15 cellular contexts compared by ENCODE assay signal in genomic region chr12:94534278-94534677, GRCh38.
DNase-seq lines count a peak whose midpoint lies in the region; ATAC-seq and TF ChIP-seq lines count a peak whose summit lies in the region.
"Had no signal": no experiment of that assay in that cellular context is flagged by ENCODE, and none has a peak within 500 bp of the region (broad histone marks: within the 10 kb centered on the region; RNA-seq: fewer than 3 reads in every experiment).

No MANE protein-coding gene starts in this region.

- H3K9ac ChIP-seq in endodermal cell (ENCODE audit: extremely low read depth, low read length, poor library complexity, severe bottlenecking) = no peak overlapping the region

- H3K27ac ChIP-seq in endodermal cell (ENCODE audit: low read depth, low read length) (peak overlapping the region; percentile 76), right lobe of liver (peak overlapping the region in 1 of 3 donors; percentile 49)
- H3K27ac ChIP-seq: C4-2B had no signal

- TF ChIP-seq POLR2A in right lobe of liver (IDR thresholded peaks at IDR 0.05) (no peak), erythroblast (IDR thresholded peaks at IDR 0.05; ENCODE audit: low read length) (no peak)

- DNase-seq in activated naive CD8-positive, alpha-beta T cell treated with anti-CD3 and anti-CD28 coated beads, Interleukin-2, amount 10 ng/mL, durations not matched to agents 7 days and 5 days = no peak
- DNase-seq in activated naive CD8-positive, alpha-beta T cell treated with anti-CD3 and anti-CD28 coated beads for 36 hours = no peak
- no peak for DNase-seq in endodermal cell
- no peak for DNase-seq in right lobe of liver
- DNase-seq in renal cortical epithelial cell (ENCODE audit: low read depth) = peak; percentile 50
- no peak for DNase-seq in erythroblast (lab: John Stamatoyannopoulos, UW)
- DNase-seq: ACHN, GDM1, GOT3, NCI-H1105, NCI-H1694, Right ventricle myocardium superior had no signal

- no peaks in the 10 kb centered on the region for H3K4me1 ChIP-seq in endodermal cell (ENCODE audit: control insufficient read depth, insufficient read depth, low read length)
- H3K4me1 ChIP-seq in right lobe of liver = peaks cover 0 to 26% (median 12%) of the 10 kb centered on the region in 4 donors

- intact Hi-C loops in right lobe of liver (cut with DNase I) = loop anchor here (5.0 kb wide), 2 partner anchors 387 to 392 kb away; partner anchors contain the start of gene PLXNC1 (in 1 of the 2)

- H3K9me3 ChIP-seq in endodermal cell (ENCODE audit: control insufficient read depth, low read length) (no peaks in the 10 kb centered on the region), right lobe of liver (no peaks in the 10 kb centered on the region)

- H3K36me3 Mint-ChIP-seq in activated naive CD8-positive, alpha-beta T cell treated with anti-CD3 and anti-CD28 coated beads, Interleukin-2, amount 10 ng/mL, durations not matched to agents 7 days and 5 days = no peaks in the 10 kb centered on the region
- no peaks in the 10 kb centered on the region for H3K36me3 Mint-ChIP-seq in activated naive CD8-positive, alpha-beta T cell treated with anti-CD3 and anti-CD28 coated beads for 36 hours
- H3K36me3 Mint-ChIP-seq in endodermal cell (ENCODE audit: low read depth) = no peaks in the 10 kb centered on the region

- no peak for TF ChIP-seq CTCF in endodermal cell (conservative IDR thresholded peaks at IDR 0.05)
- no peak for TF ChIP-seq CTCF in right lobe of liver (IDR thresholded peaks at IDR 0.05)

- 93 to 96% methylated on average over 3 to 6 of the region's 6 CpGs for WGBS in endodermal cell (ENCODE audit: insufficient coverage in 1 of 2, insufficient read length in 1 of 2), 2 experiments
- WGBS in right lobe of liver (ENCODE audit: insufficient coverage, low coverage, low lambda C conversion rate, missing lambda C conversion rate) = 52% methylated on average over 6 of the region's 6 CpGs

- H3K4me3 ChIP-seq in endodermal cell (ENCODE audit: low read length) (no peak overlapping the region), right lobe of liver (no peak overlapping the region)

- H3K4me3 Mint-ChIP-seq in activated naive CD8-positive, alpha-beta T cell treated with anti-CD3 and anti-CD28 coated beads, Interleukin-2, amount 10 ng/mL, durations not matched to agents 7 days and 5 days = peak overlapping the region; percentile 65
- no peak overlapping the region for H3K4me3 Mint-ChIP-seq in activated naive CD8-positive, alpha-beta T cell treated with anti-CD3 and anti-CD28 coated beads for 36 hours
- H3K4me3 Mint-ChIP-seq in endodermal cell = no peak overlapping the region

- H3K27me3 Mint-ChIP-seq in activated naive CD8-positive, alpha-beta T cell treated with anti-CD3 and anti-CD28 coated beads, Interleukin-2, amount 10 ng/mL, durations not matched to agents 7 days and 5 days = peaks cover 4% of the 10 kb centered on the region
- H3K27me3 Mint-ChIP-seq in activated naive CD8-positive, alpha-beta T cell treated with anti-CD3 and anti-CD28 coated beads for 36 hours = peaks cover 12% of the 10 kb centered on the region
- H3K27me3 Mint-ChIP-seq in endodermal cell (ENCODE audit: insufficient read depth) = peaks cover under 1% of the 10 kb centered on the region

- no peaks in the 10 kb centered on the region for H3K36me3 ChIP-seq in endodermal cell (ENCODE audit: control insufficient read depth, insufficient read depth, low read length)
- no peaks in the 10 kb centered on the region for H3K36me3 ChIP-seq in right lobe of liver

- peak overlapping the region; percentile 91 for H3K27ac Mint-ChIP-seq in activated naive CD8-positive, alpha-beta T cell treated with anti-CD3 and anti-CD28 coated beads, Interleukin-2, amount 10 ng/mL, durations not matched to agents 7 days and 5 days
- no peak overlapping the region for H3K27ac Mint-ChIP-seq in activated naive CD8-positive, alpha-beta T cell treated with anti-CD3 and anti-CD28 coated beads for 36 hours
- H3K27ac Mint-ChIP-seq in endodermal cell = no peak overlapping the region

- no peak for ATAC-seq in activated naive CD8-positive, alpha-beta T cell treated with anti-CD3 and anti-CD28 coated beads, Interleukin-2, amount 10 ng/mL, durations not matched to agents 7 days and 5 days (ENCODE audit: low read depth)
- peak in 3 of 4 donors; percentile 18 to 45 (median 38) for ATAC-seq in right lobe of liver
- no peak for ATAC-seq in GM21737 (IDR thresholded peaks at IDR 0.05; ENCODE audit: unreplicated experiment)
- ATAC-seq: HCT116 had no signal

- H3K27me3 ChIP-seq in endodermal cell (ENCODE audit: control insufficient read depth, insufficient read depth, low read length, poor library complexity, severe bottlenecking) (peaks cover 6% of the 10 kb centered on the region), right lobe of liver (no peaks in the 10 kb centered on the region)

- H3K9me3 Mint-ChIP-seq in activated naive CD8-positive, alpha-beta T cell treated with anti-CD3 and anti-CD28 coated beads, Interleukin-2, amount 10 ng/mL, durations not matched to agents 7 days and 5 days = no peaks in the 10 kb centered on the region
- H3K9me3 Mint-ChIP-seq in activated naive CD8-positive, alpha-beta T cell treated with anti-CD3 and anti-CD28 coated beads for 36 hours = no peaks in the 10 kb centered on the region
- H3K9me3 Mint-ChIP-seq in endodermal cell = no peaks in the 10 kb centered on the region

- peaks cover 35% of the 10 kb centered on the region for H3K4me1 Mint-ChIP-seq in activated naive CD8-positive, alpha-beta T cell treated with anti-CD3 and anti-CD28 coated beads, Interleukin-2, amount 10 ng/mL, durations not matched to agents 7 days and 5 days
- H3K4me1 Mint-ChIP-seq in activated naive CD8-positive, alpha-beta T cell treated with anti-CD3 and anti-CD28 coated beads for 36 hours = peaks cover 4% of the 10 kb centered on the region
- H3K4me1 Mint-ChIP-seq in endodermal cell = peaks cover 5% of the 10 kb centered on the region

- POLR2A ChIA-PET in activated naive CD8-positive, alpha-beta T cell treated with anti-CD3 and anti-CD28 coated beads, Interleukin-2, amount 10 ng/mL, durations not matched to agents 7 days and 5 days (lab: Charles Lee) = interaction anchor here (0.6 to 2.3 kb wide), 5 partner anchors 271 to 411 kb away, joined by 3 to 13 read pairs (median 3); partner anchors contain the start of gene PLXNC1

Comparison
In these comparisons a context has a peak if more than half of its experiments do, and no peak if none do; other contexts are left out.
1. ATAC-seq: peak in right lobe of liver (3 of 4); none in activated naive CD8-positive, alpha-beta T cell treated with anti-CD3 and anti-CD28 coated beads, Interleukin-2, amount 10 ng/mL, durations not matched to agents 7 days and 5 days (single experiment) and GM21737 (single experiment).